Comparison of ENCODE assay signal across 19 cellular contexts in genomic region chr3:128858167-128858566, GRCh38. TPM values are rescaled to one million over a fixed set of nuclear protein-coding genes. Genes with fewer than 3 reads are reported as not detected.
DNase-seq lines count a peak whose midpoint lies in the region; ATAC-seq and TF ChIP-seq lines count a peak whose summit lies in the region.
"Had no signal": no experiment of that assay in that cellular context is flagged by ENCODE, and none has a peak within 500 bp of the region (broad histone marks: within the 10 kb centered on the region; RNA-seq: fewer than 3 reads in every experiment).

No MANE protein-coding gene starts in this region.

- peak; percentile 44 for DNase-seq in SIG-M5 treated with dmso at 0.1 percent for 504 hours (lab: John Stamatoyannopoulos, UW; ENCODE audit: unreplicated experiment)
- no peak for DNase-seq in SIG-M5 (lab: John Stamatoyannopoulos, UW)
- DNase-seq in M059J (ENCODE audit: low read depth), result peak; percentile 31
- no peak for DNase-seq in gastrocnemius medialis
- DNase-seq in activated naive CD4-positive, alpha-beta T cell (lab: John Stamatoyannopoulos, UW), result no peak
- DNase-seq in cerebellum (ENCODE audit: low spot score), result no peak
- DNase-seq in activated CD4-positive, CD25-positive, alpha-beta regulatory T cell treated with anti-CD3 and anti-CD28 coated beads, Interleukin-2, amount 50 U/mL, for 72 hours, result no peak
- DNase-seq: AML-193; CD4-positive, alpha-beta T cell; DMS153; DMS79 treated with DMSO at 0.1 percent for 48 hours; GOT3; H7; HFFc6 had no signal

- in situ Hi-C loops in gastrocnemius medialis (cut with MboI; ENCODE audit: low sequenced_read_pairs in 4 of 4), result loop anchor here in 2 of 4 donors (10.0 to 25.0 kb wide), 2 partner anchors 171 to 173 kb away; no protein-coding TSS in a partner anchor

- H3K27me3 ChIP-seq in duodenal mucosa (ENCODE audit: control insufficient read depth in 1 of 2, insufficient read depth in 2 of 2, low read length in 2 of 2), result no peaks in the 10 kb centered on the region
- H3K27me3 ChIP-seq in gastrocnemius medialis, result no peaks in the 10 kb centered on the region

- peak overlapping the region in 1 of 2 donors; percentile 23 for H3K4me3 ChIP-seq in duodenal mucosa (ENCODE audit: low read depth in 1 of 2, low read length in 2 of 2)
- no peak overlapping the region for H3K4me3 ChIP-seq in gastrocnemius medialis
- H3K4me3 ChIP-seq: A549 had no signal

- H3K27ac ChIP-seq in duodenal mucosa (ENCODE audit: low read depth, low read length), result peak overlapping the region; percentile 36
- peak overlapping the region in 2 of 4 donors; percentile 23 to 41 for H3K27ac ChIP-seq in gastrocnemius medialis
- H3K27ac ChIP-seq: 22Rv1, A549, C4-2B had no signal

- H3K4me1 ChIP-seq in duodenal mucosa (ENCODE audit: control insufficient read depth in 1 of 2, insufficient read depth in 2 of 2, low read length in 2 of 2) (no peaks in the 10 kb centered on the region), gastrocnemius medialis (peaks cover 0 to 11% of the 10 kb centered on the region in 2 donors)
- H3K4me1 ChIP-seq: A549 had no signal

- H3K9me3 ChIP-seq in duodenal mucosa (ENCODE audit: control insufficient read depth in 1 of 2, low read length in 2 of 2) (peaks cover 41 to 45% of the 10 kb centered on the region in 2 donors), gastrocnemius medialis (no peaks in the 10 kb centered on the region)

- H3K36me3 ChIP-seq in duodenal mucosa (ENCODE audit: control insufficient read depth in 1 of 2, insufficient read depth in 2 of 2, low read length in 2 of 2) (no peaks in the 10 kb centered on the region), gastrocnemius medialis (no peaks in the 10 kb centered on the region)

- intact Hi-C loops in gastrocnemius medialis (cut with DNase I; ENCODE audit: low total_unique reads), result no loop called here

- peak; percentile 46 to 71 for ATAC-seq in gastrocnemius medialis
- ATAC-seq: A549, HCT116 had no signal

- TF ChIP-seq POLR2A in gastrocnemius medialis (IDR thresholded peaks at IDR 0.05), result no peak

- no peak for TF ChIP-seq CTCF in gastrocnemius medialis (IDR thresholded peaks at IDR 0.05 in 4 of 5, conservative IDR thresholded peaks at IDR 0.05 in 1 of 5)

- no peak overlapping the region for H3K9ac ChIP-seq in duodenal mucosa (ENCODE audit: low read depth in 1 of 2, low read length in 2 of 2)

RNA-seq across cellular contexts. Expression of gene ACAD9, which starts 21.3 kb away (rescaled TPM):
- total RNA-seq in M059J (2014; rRNA removed; shearing (Covaris generic)), result 28.0 and 43.3 TPM in 2 replicates
- total RNA-seq in gastrocnemius medialis (10 to 100 TPM; 26.3 to 43.0 (median 37.5) TPM), cerebellum (39.3 TPM)

Comparison
In these comparisons a context has a peak if more than half of its experiments do, and no peak if none do; other contexts are left out.
1. DNase-seq: peak in SIG-M5 treated with dmso at 0.1 percent for 504 hours (single experiment) and M059J (single experiment); none in SIG-M5 (single experiment), gastrocnemius medialis (0 of 2), activated naive CD4-positive, alpha-beta T cell (0 of 4), cerebellum (single experiment) and activated CD4-positive, CD25-positive, alpha-beta regulatory T cell treated with anti-CD3 and anti-CD28 coated beads, Interleukin-2, amount 50 U/mL, for 72 hours (single experiment).